In the genomic region with DNA sequence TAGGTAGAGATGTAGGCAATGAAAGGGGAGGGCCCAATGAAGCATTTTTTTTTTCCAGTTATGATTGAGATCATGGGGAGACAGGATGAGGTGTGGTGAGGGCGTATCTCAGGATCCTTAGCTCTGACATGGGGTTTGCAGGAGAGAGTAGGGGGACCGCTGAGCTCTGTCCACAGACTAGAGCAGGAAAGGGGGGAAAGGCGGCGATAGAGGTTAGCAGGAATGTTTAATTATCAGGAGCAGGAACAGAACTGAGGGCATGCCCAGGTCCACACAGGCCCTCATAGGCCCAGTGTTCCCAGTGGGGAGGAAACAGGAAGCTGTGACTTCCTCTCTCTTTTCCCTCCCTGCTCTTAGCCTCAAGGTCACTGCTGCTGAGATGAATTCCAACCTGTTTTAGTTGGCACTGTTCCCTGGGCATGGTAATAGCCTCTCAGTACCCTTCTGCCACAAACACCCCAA, we compare ENCODE assay signal across 8 cellular contexts. TPM values are rescaled to one million over a fixed set of nuclear protein-coding genes. Genes with fewer than 3 reads are reported as not detected.
A peak's percentile ranks its signal among the peaks of the same experiment; 100 is the strongest.
DNase-seq lines count a peak whose midpoint lies in the region; TF ChIP-seq lines count a peak whose summit lies in the region.

No MANE protein-coding gene starts in this region.

- H3K9ac ChIP-seq in mucosa of stomach (ENCODE audit: low read length): peak overlapping the region; percentile 36

- peak overlapping the region; percentile 80 to 96 (median 90) for H3K27ac ChIP-seq in Peyer's patch
- H3K27ac ChIP-seq in coronary artery: peak overlapping the region; percentile 46 to 84
- no peak overlapping the region for H3K27ac ChIP-seq in effector memory CD4-positive, alpha-beta T cell (ENCODE audit: insufficient read depth, low read length, poor library complexity, severe bottlenecking)

- H3K4me3 ChIP-seq in Peyer's patch (peak overlapping the region in 2 of 4 donors; percentile 6 to 50), coronary artery (no peak overlapping the region), mucosa of stomach (ENCODE audit: low read length) (no peak overlapping the region)
- no peak overlapping the region for H3K4me3 ChIP-seq in effector memory CD4-positive, alpha-beta T cell (ENCODE audit: insufficient read depth, low read depth, low read length, poor library complexity, severe bottlenecking)

- H3K4me1 ChIP-seq in Peyer's patch (peaks cover 0 to 53% (median 37%) of the 10 kb centered on the region in 4 donors), mucosa of stomach (ENCODE audit: control insufficient read depth, insufficient read depth, low read length) (peaks cover 45% of the 10 kb centered on the region)
- peaks cover 26% of the 10 kb centered on the region for H3K4me1 ChIP-seq in effector memory CD4-positive, alpha-beta T cell (ENCODE audit: control insufficient read depth, insufficient read depth, low read length, poor library complexity, severe bottlenecking)

- DNase-seq in NCI-H1694 treated with DMSO at 0.1 percent for 48 hours (lab: John Stamatoyannopoulos, UW): peak; percentile 66
- no peak for DNase-seq in NCI-H1694 (lab: John Stamatoyannopoulos, UW)
- DNase-seq in Peyer's patch: peak in 2 of 3 donors; percentile 63 to 72
- no peak for DNase-seq in coronary artery (ENCODE audit: low spot score)
- DNase-seq in NCI-H187 treated with DMSO at 0.1 percent for 48 hours (lab: John Stamatoyannopoulos, UW): no peak
- DNase-seq in NCI-H2227 treated with DMSO at 0.1 percent for 48 hours (lab: John Stamatoyannopoulos, UW): no peak
- DNase-seq in effector memory CD4-positive, alpha-beta T cell: no peak

- TF ChIP-seq CTCF in Peyer's patch (IDR thresholded peaks at IDR 0.05): no peak
- no peak for TF ChIP-seq CTCF in coronary artery (IDR thresholded peaks at IDR 0.05)

- H3K27me3 ChIP-seq in Peyer's patch: no peaks in the 10 kb centered on the region
- no peaks in the 10 kb centered on the region for H3K27me3 ChIP-seq in mucosa of stomach (ENCODE audit: control insufficient read depth, insufficient read depth, low read length)
- H3K27me3 ChIP-seq in effector memory CD4-positive, alpha-beta T cell (replicated peaks; ENCODE audit: control insufficient read depth, insufficient read depth, low read length, poor library complexity, severe bottlenecking): no peaks in the 10 kb centered on the region

- TF ChIP-seq POLR2A in Peyer's patch (IDR thresholded peaks at IDR 0.05): peak in 1 of 2 donors; percentile 37

- no peaks in the 10 kb centered on the region for H3K36me3 ChIP-seq in Peyer's patch
- no peaks in the 10 kb centered on the region for H3K36me3 ChIP-seq in mucosa of stomach (ENCODE audit: control insufficient read depth, insufficient read depth, low read length)
- no peaks in the 10 kb centered on the region for H3K36me3 ChIP-seq in effector memory CD4-positive, alpha-beta T cell (ENCODE audit: control insufficient read depth, insufficient read depth, low read length)

- H3K9me3 ChIP-seq in Peyer's patch: no peaks in the 10 kb centered on the region
- H3K9me3 ChIP-seq in mucosa of stomach (ENCODE audit: control insufficient read depth, low read length): no peaks in the 10 kb centered on the region
- H3K9me3 ChIP-seq in effector memory CD4-positive, alpha-beta T cell (ENCODE audit: control insufficient read depth, low read length): no peaks in the 10 kb centered on the region

RNA-seq across cellular contexts. Expression of gene RXFP4, which starts 0.9 kb away (rescaled TPM):
- total RNA-seq in Peyer's patch: 1 to 10 TPM in 1 of 4 donors, not detected in 3; 2.3 TPM

RNA-seq across cellular contexts. Expression of gene KHDC4, which starts 6.3 kb away (rescaled TPM):
- 100 to 1,000 TPM in 2 of 4 donors, 10 to 100 TPM in 2; 71.5 to 146 (median 96.4) TPM for total RNA-seq in Peyer's patch

RNA-seq across cellular contexts. Expression of gene RIT1, which starts 29.4 kb away (rescaled TPM):
- 10 to 100 TPM; 13.6 to 31.1 (median 17.4) TPM for total RNA-seq in Peyer's patch

RNA-seq across cellular contexts. Expression of gene ARHGEF2, which starts 37.8 kb away (rescaled TPM):
- 100 to 1,000 TPM; 101 to 239 (median 149) TPM for total RNA-seq in Peyer's patch

Comparison
In these comparisons a context has a peak if more than half of its experiments do, and no peak if none do; other contexts are left out.
1. DNase-seq: peak in NCI-H1694 treated with DMSO at 0.1 percent for 48 hours (single experiment) and Peyer's patch (2 of 3); none in NCI-H1694 (single experiment), coronary artery (single experiment), NCI-H187 treated with DMSO at 0.1 percent for 48 hours (single experiment), NCI-H2227 treated with DMSO at 0.1 percent for 48 hours (single experiment) and effector memory CD4-positive, alpha-beta T cell (0 of 3).